ENCODE assay signal across 8 cellular contexts in the genomic region with DNA sequence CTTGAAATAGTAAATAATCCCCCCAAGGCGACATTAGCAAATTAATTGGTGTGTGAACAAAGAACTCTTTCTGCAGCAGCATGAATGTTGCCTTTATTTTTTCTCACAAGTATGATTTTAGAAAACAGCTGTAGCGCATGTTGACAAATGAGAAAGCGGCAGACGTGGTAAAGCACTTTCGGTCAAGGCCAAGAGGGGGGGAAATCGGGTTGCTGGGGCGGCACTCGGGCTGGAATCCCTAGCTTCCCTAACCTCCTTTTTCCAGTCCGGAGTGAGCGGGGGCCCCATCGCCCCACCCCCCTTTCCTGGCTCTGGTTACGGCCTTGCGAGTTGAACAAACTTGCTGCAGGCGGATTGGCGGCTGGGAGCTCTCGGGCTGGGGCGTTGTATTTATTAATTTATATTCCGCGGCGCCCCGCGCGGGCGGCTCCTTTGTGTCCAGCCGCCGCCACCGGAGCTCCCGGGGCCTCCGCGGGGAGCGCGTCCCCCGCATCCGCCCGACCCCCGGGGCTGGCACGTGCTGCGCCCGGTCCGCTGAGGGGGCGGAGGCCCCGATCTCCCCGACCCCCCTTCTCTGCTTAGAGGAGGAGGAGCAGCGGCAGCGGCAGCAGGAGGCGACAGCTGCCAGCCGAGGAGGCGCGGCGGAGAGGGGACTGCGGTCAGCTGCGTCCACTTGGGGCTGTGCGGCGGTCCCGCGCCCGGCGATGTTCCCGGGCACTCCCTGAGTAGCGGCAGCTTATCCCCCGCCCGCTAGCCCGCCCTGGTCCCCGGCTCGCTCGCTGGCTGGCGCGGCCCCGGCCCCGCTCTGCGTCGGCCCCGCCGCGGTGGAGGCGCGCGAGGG. TPM values are rescaled to one million over a fixed set of nuclear protein-coding genes. Genes with fewer than 3 reads are reported as not detected.
A peak's percentile ranks its signal among the peaks of the same experiment; 100 is the strongest.
DNase-seq lines count a peak whose midpoint lies in the region; ATAC-seq, FAIRE-seq and TF ChIP-seq lines count a peak whose summit lies in the region.

A gene with protein sequence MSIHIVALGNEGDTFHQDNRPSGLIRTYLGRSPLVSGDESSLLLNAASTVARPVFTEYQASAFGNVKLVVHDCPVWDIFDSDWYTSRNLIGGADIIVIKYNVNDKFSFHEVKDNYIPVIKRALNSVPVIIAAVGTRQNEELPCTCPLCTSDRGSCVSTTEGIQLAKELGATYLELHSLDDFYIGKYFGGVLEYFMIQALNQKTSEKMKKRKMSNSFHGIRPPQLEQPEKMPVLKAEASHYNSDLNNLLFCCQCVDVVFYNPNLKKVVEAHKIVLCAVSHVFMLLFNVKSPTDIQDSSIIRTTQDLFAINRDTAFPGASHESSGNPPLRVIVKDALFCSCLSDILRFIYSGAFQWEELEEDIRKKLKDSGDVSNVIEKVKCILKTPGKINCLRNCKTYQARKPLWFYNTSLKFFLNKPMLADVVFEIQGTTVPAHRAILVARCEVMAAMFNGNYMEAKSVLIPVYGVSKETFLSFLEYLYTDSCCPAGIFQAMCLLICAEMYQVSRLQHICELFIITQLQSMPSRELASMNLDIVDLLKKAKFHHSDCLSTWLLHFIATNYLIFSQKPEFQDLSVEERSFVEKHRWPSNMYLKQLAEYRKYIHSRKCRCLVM (plus strand): TSS at position 607 of the 841 bp plus-strand sequence. CDS start 347 bp downstream, outside the sequence.

- peaks cover 0 to 12% (median 8%) of the 10 kb centered on the region in 4 experiments; a peak in 5 of 7 replicates for H3K4me1 ChIP-seq in H1 (replicated peaks in 1 of 4; ENCODE audit: control insufficient read depth in 3 of 4, insufficient read depth in 4 of 4, low read length in 3 of 4)
- peaks cover 49% of the 10 kb centered on the region for H3K4me1 ChIP-seq in lower lobe of right lung

- no peak; a peak in 1 of 4 replicates for TF ChIP-seq RAD21 in H1 (IDR thresholded peaks at IDR 0.05 in 1 of 2, conservative IDR thresholded peaks at IDR 0.05 in 1 of 2; ENCODE audit: low read depth in 2 of 2, low read length in 2 of 2)

- H3K23ac ChIP-seq in H1 (ENCODE audit: insufficient read length): no peak within 1 kb of the TSS

- no peak within 1 kb of the TSS for H2BK120ac ChIP-seq in H1 (replicated peaks; ENCODE audit: low read depth, low read length)

- peaks cover 23% of the 10 kb centered on the region for H3K4me1 Mint-ChIP-seq in activated CD4-positive, alpha-beta memory T cell treated with anti-CD3 and anti-CD28 coated beads, Interleukin-2, amount 10 ng/mL, durations not matched to agents 7 days and 5 days

- peaks cover 6% of the 10 kb centered on the region for H3K23me2 ChIP-seq in H1 (ENCODE audit: low read depth, low read length)

- POLR2A ChIA-PET in activated CD4-positive, alpha-beta memory T cell treated with anti-CD3 and anti-CD28 coated beads, Interleukin-2, amount 10 ng/mL, durations not matched to agents 7 days and 5 days (lab: Charles Lee): interaction anchor here (0.9 to 1.4 kb wide), 2 partner anchors 27 to 84 kb away, joined by 3 to 5 read pairs; no protein-coding TSS in a partner anchor
- POLR2A ChIA-PET in H1 (lab: Charles Lee; ENCODE audit: partially characterized antibody): interaction anchor here (1.2 to 2.8 kb wide), 6 partner anchors 10 to 104 kb away, joined by 3 to 24 read pairs (median 4); partner anchors contain the start of genes GLRX and RFESD

- no peak within 1 kb of the TSS for H3K27ac Mint-ChIP-seq in activated CD4-positive, alpha-beta memory T cell treated with anti-CD3 and anti-CD28 coated beads, Interleukin-2, amount 10 ng/mL, durations not matched to agents 7 days and 5 days

- peak within 1 kb of the TSS; percentile 78 to 84 (median 82) for H3K4me3 ChIP-seq in H1 (ENCODE audit: extremely low read depth in 1 of 4, insufficient read depth in 2 of 4, low read depth in 3 of 4, low read length in 4 of 4)
- peak within 1 kb of the TSS; percentile 74 for H3K4me3 ChIP-seq in lower lobe of right lung

- no peaks in the 10 kb centered on the region for H3K9me3 ChIP-seq in H1 (ENCODE audit: insufficient read depth in 2 of 2, low read depth in 1 of 2, low read length in 1 of 2)
- H3K9me3 ChIP-seq in lower lobe of right lung: no peaks in the 10 kb centered on the region

- H3K4me3 Mint-ChIP-seq in activated CD4-positive, alpha-beta memory T cell treated with anti-CD3 and anti-CD28 coated beads, Interleukin-2, amount 10 ng/mL, durations not matched to agents 7 days and 5 days: peak within 1 kb of the TSS; percentile 61

- peak within 1 kb of the TSS; percentile 7 for H3K56ac ChIP-seq in H1 (replicated peaks; ENCODE audit: insufficient read length, low read depth, low read length)

- H4K20me1 ChIP-seq in H1 (replicated peaks in 1 of 2; ENCODE audit: control insufficient read depth in 1 of 2, insufficient read depth in 2 of 2, low read length in 2 of 2): no peaks in the 10 kb centered on the region

- H4K8ac ChIP-seq in H1 (ENCODE audit: extremely low read depth, insufficient read depth, low read length): peak within 1 kb of the TSS; percentile 81

- H4K91ac ChIP-seq in H1 (replicated peaks; ENCODE audit: insufficient read length, low read length): peak within 1 kb of the TSS; percentile 38

- peak within 1 kb of the TSS; percentile 91 for H2AFZ ChIP-seq in H1 (ENCODE audit: low read length)

- H2BK5ac ChIP-seq in H1 (ENCODE audit: low read depth, low read length): 0 out of 2 replicates have a peak within 1 kb of the TSS, but pooled peaks have one; percentile 17

- peak within 1 kb of the TSS; percentile 89 to 92 for H3K4me2 ChIP-seq in H1 (ENCODE audit: insufficient read depth in 1 of 2, low read depth in 2 of 2, low read length in 2 of 2)

- H2BK12ac ChIP-seq in H1 (ENCODE audit: low read depth, low read length): peak within 1 kb of the TSS; percentile 75; the same call in 1 of the 2 replicates

- intact Hi-C loops in lower lobe of right lung (cut with DNase I): no loop called here

- no peak within 1 kb of the TSS for H2BK20ac ChIP-seq in H1 (ENCODE audit: low read length)

- no peak within 1 kb of the TSS for H3K14ac ChIP-seq in H1 (ENCODE audit: insufficient read length)

- H3K9me3 Mint-ChIP-seq in activated CD4-positive, alpha-beta memory T cell treated with anti-CD3 and anti-CD28 coated beads, Interleukin-2, amount 10 ng/mL, durations not matched to agents 7 days and 5 days: no peaks in the 10 kb centered on the region

- peak within 1 kb of the TSS; percentile 65 to 80 (median 72) for H3K9ac ChIP-seq in H1 (replicated peaks in 1 of 4; ENCODE audit: extremely low read depth in 1 of 4, low read depth in 3 of 4, low read length in 3 of 4)

- H2AK5ac ChIP-seq in H1 (ENCODE audit: low read depth, low read length): no peak within 1 kb of the TSS

- H3K36me3 ChIP-seq in H1 (ENCODE audit: control insufficient read depth in 2 of 4, insufficient read depth in 4 of 4, low read length in 3 of 4): no peaks in the 10 kb centered on the region
- H3K36me3 ChIP-seq in lower lobe of right lung: no peaks in the 10 kb centered on the region

- DNase-seq in Ammon's horn (ENCODE audit: low spot score): peak; percentile 92
- peak; percentile 69 for DNase-seq in NCI-H510A (lab: John Stamatoyannopoulos, UW)
- DNase-seq in activated CD4-positive, alpha-beta memory T cell treated with anti-CD3 and anti-CD28 coated beads, Interleukin-2, amount 10 ng/mL, durations not matched to agents 7 days and 5 days: no peak
- DNase-seq in H1 (ENCODE audit: low read depth in 1 of 2, low spot score in 2 of 2): peak in 1 of 2 experiments; percentile 84
- DNase-seq in lower lobe of right lung: peak; percentile 88
- DNase-seq in stimulated activated CD8-positive, alpha-beta memory T cell treated with anti-CD3 and anti-CD28 coated beads, Interleukin-15, amount 100 ng/mL, for 4 hours (ENCODE audit: low read depth in 2 of 2): peak; percentile 13 to 28

- WGBS in H1 (ENCODE audit: extremely low coverage in 1 of 2, insufficient coverage in 1 of 2, insufficient read length in 1 of 2, insufficient replicate concordance in 2 of 2, low coverage in 1 of 2, low lambda C conversion rate in 2 of 2, missing lambda C conversion rate in 1 of 2), 2 experiments: 4% methylated on average over 28 of the region's 78 CpGs; no CpG with 5 or more reads in 1 of the 2 experiments

- peak within 1 kb of the TSS; percentile 18 for H4K5ac ChIP-seq in H1 (ENCODE audit: insufficient read length, low read depth, low read length)

- no peaks in the 10 kb centered on the region for H3K79me2 ChIP-seq in H1 (ENCODE audit: control insufficient read depth in 1 of 2, insufficient read depth in 2 of 2, low read length in 2 of 2)

- no peak within 1 kb of the TSS for H3K4ac ChIP-seq in H1 (replicated peaks; ENCODE audit: insufficient read length, low read depth, low read length)

- H3K27ac ChIP-seq in H1 (ENCODE audit: low read depth, low read length) (no peak within 1 kb of the TSS), lower lobe of right lung (peak within 1 kb of the TSS; percentile 88)

- peaks cover 4% of the 10 kb centered on the region for H3K36me3 Mint-ChIP-seq in activated CD4-positive, alpha-beta memory T cell treated with anti-CD3 and anti-CD28 coated beads, Interleukin-2, amount 10 ng/mL, durations not matched to agents 7 days and 5 days (ENCODE audit: low read depth)

- TF ChIP-seq EP300 in H1 (IDR thresholded peaks at IDR 0.05; ENCODE audit: borderline replicate concordance in 1 of 2, low read depth in 2 of 2, low read length in 2 of 2): no peak

- H2BK15ac ChIP-seq in H1 (ENCODE audit: low read length): peak within 1 kb of the TSS; percentile 97; the same call in 1 of the 2 replicates

- peaks cover 1 to 43% (median 19%) of the 10 kb centered on the region in 4 experiments for H3K27me3 ChIP-seq in H1 (replicated peaks in 1 of 4; ENCODE audit: control insufficient read depth in 3 of 4, extremely low read depth in 1 of 4, insufficient read depth in 3 of 4, low read length in 3 of 4)
- no peaks in the 10 kb centered on the region for H3K27me3 ChIP-seq in lower lobe of right lung (ENCODE audit: low read depth)

- TF ChIP-seq POLR2A in H1 (IDR thresholded peaks at IDR 0.05; ENCODE audit: control extremely low read depth in 1 of 2, low read depth in 2 of 2, low read length in 2 of 2): peak in 1 of 2 experiments; percentile 64; a peak in 1 of 3 replicates

- H3K79me1 ChIP-seq in H1 (ENCODE audit: low read depth, low read length): no peaks in the 10 kb centered on the region

- H3K27me3 Mint-ChIP-seq in activated CD4-positive, alpha-beta memory T cell treated with anti-CD3 and anti-CD28 coated beads, Interleukin-2, amount 10 ng/mL, durations not matched to agents 7 days and 5 days: peaks cover 73% of the 10 kb centered on the region

- no peak for FAIRE-seq in H1 (lab: Jason Lieb, UNC)

- TF ChIP-seq CTCF in H1 (IDR thresholded peaks at IDR 0.05; ENCODE audit: control extremely low read depth in 1 of 3, insufficient read depth in 1 of 3, low read depth in 1 of 3, low read length in 3 of 3): no peak
- no peak for TF ChIP-seq CTCF in lower lobe of right lung (IDR thresholded peaks at IDR 0.05)

- H3K18ac ChIP-seq in H1 (ENCODE audit: extremely low read depth, low read length): peak within 1 kb of the TSS; percentile 36; the same call in 1 of the 2 replicates

- ATAC-seq in GM19023 (IDR thresholded peaks at IDR 0.05; ENCODE audit: unreplicated experiment): peak; percentile 58
- peak; percentile 53 for ATAC-seq in HG03280 (IDR thresholded peaks at IDR 0.05; ENCODE audit: unreplicated experiment)
- ATAC-seq in lower lobe of right lung: peak; percentile 88 to 89

- CTCF ChIA-PET in activated CD4-positive, alpha-beta memory T cell treated with anti-CD3 and anti-CD28 coated beads, Interleukin-2, amount 10 ng/mL, durations not matched to agents 7 days and 5 days (lab: Charles Lee): interaction anchor here (0.8 to 1.8 kb wide), 5 partner anchors 13 to 84 kb away, joined by 3 to 6 read pairs (median 3); partner anchors contain the start of gene RFESD
- CTCF ChIA-PET in H1 (lab: Charles Lee; ENCODE audit: partially characterized antibody): interaction anchor here (0.8 to 2.3 kb wide), 13 partner anchors 11 to 606 kb away, joined by 3 to 13 read pairs (median 3); partner anchors contain the start of gene RFESD

RNA-seq across cellular contexts. Expression of the gene that starts here (rescaled TPM):
- under 1 TPM in 1 of 2 experiments, not detected in 1; 0.15 TPM for total RNA-seq in activated CD4-positive, alpha-beta memory T cell treated with anti-CD3 and anti-CD28 coated beads, Interleukin-2, amount 10 ng/mL, durations not matched to agents 7 days and 5 days
- 8.2 and 11.5 TPM in 2 replicates for total RNA-seq in H1 (2021; fragmentation: NEBNext Ultra II Directional; extraction: Animal tissue kit (Norgen Biotek cat#: 25700))
- polyA plus RNA-seq in H1 (2011; rRNA removed): 16.1 and 17.5 TPM in 2 replicates
- polyA plus RNA-seq in H1 (2011; cell fraction: cytosol; rRNA removed): 10.9 TPM
- polyA plus RNA-seq in H1 (2011; cell fraction: nucleus; rRNA removed): 14.9 TPM
- polyA plus RNA-seq in H1 (2012, experiment 1 of 2): 8.1 to 16.9 TPM (median 13.1 TPM) in 4 replicates
- 0.64 TPM for polyA plus RNA-seq in H1 (2012, experiment 2 of 2)
- 8.8 TPM for polyA plus RNA-seq in H1 (2013, experiment 1 of 2)
- polyA plus RNA-seq in H1 (2013, experiment 2 of 2): 11.7 TPM
- 42.5 and 52.5 TPM in 2 replicates for polyA minus RNA-seq in H1 (2011; rRNA and poly(A)+ RNA removed)
- polyA minus RNA-seq in H1 (2011; cell fraction: cytosol; rRNA and poly(A)+ RNA removed): 30.8 TPM
- 33.2 TPM for polyA minus RNA-seq in H1 (2011; cell fraction: nucleus; rRNA and poly(A)+ RNA removed)
- 51.7 TPM for total RNA-seq in lower lobe of right lung
